10 cellular contexts compared by ENCODE assay signal in the genomic region with DNA sequence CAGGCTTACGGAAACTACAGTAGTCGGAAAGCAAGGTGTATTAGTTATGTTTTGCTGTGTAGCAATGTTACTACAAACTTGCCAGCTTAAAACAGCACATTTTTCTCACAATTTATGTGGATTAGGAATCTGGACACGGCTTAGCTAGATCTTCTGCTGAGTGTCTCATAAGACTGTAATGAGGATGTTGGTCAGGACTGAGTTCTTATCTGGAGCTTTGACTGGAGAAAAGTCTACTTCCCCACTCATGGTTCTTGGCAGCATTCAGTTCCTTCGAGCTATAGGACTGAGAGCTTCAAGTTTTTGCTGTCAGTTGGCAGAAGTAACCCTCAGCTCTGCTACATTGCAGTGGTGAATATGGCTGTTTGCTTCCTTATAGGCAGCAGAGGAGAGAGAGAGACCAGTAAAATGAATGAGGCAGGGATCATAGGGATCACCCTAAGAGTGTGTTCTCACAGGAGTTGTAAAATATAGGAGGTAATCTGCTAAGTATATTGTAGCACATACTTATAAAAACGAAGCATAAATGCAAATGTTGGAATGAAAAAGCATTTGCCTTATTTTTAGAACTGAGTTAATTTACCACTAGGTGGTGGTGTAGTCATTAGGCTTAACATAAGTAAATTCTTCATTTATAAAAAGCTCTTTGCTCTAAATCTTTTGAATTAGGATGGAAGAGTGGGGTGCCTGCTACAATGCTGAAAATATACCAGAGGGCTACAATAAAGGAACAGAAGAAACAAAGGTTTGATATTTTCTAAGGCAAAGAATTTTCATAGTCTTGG. TPM values are rescaled to one million over a fixed set of nuclear protein-coding genes. Genes with fewer than 3 reads are reported as not detected.
DNase-seq lines count a peak whose midpoint lies in the region; ATAC-seq and TF ChIP-seq lines count a peak whose summit lies in the region.
"Had no signal": no experiment of that assay in that cellular context is flagged by ENCODE, and none has a peak within 500 bp of the region (broad histone marks: within the 10 kb centered on the region; RNA-seq: fewer than 3 reads in every experiment).

No MANE protein-coding gene starts in this region.

- intact Hi-C loops in activated CD4-positive, alpha-beta memory T cell treated with anti-CD3 and anti-CD28 coated beads for 36 hours (cut with micrococcal nuclease), result no loop called here

- CTCF ChIA-PET in activated CD4-positive, alpha-beta memory T cell treated with anti-CD3 and anti-CD28 coated beads for 36 hours (lab: Charles Lee), result interaction anchor here (1.3 kb wide), 1 partner anchor 8 kb away, joined by 4 read pairs; no protein-coding TSS in a partner anchor

- TF ChIP-seq CTCF in DND-41 (IDR thresholded peaks at IDR 0.05; ENCODE audit: borderline replicate concordance, extremely low read depth, low read length, poor library complexity, severe bottlenecking), result peak; percentile 50
- peak; percentile 55 for TF ChIP-seq CTCF in Loucy (conservative IDR thresholded peaks at IDR 0.05; ENCODE audit: low read length)
- TF ChIP-seq CTCF in brain (conservative IDR thresholded peaks at IDR 0.05), result peak; percentile 52 to 62

- H3K36me3 ChIP-seq in DND-41 (ENCODE audit: insufficient read depth, low read length), result peaks cover 6% of the 10 kb centered on the region; the same call in 1 of the 2 replicates
- H3K36me3 ChIP-seq in Loucy (ENCODE audit: insufficient read depth, low read length), result no peaks in the 10 kb centered on the region

- H3K27me3 Mint-ChIP-seq in brain, result no peaks in the 10 kb centered on the region
- H3K27me3 Mint-ChIP-seq in activated CD4-positive, alpha-beta memory T cell treated with anti-CD3 and anti-CD28 coated beads for 36 hours, result no peaks in the 10 kb centered on the region

- no peaks in the 10 kb centered on the region for H3K9me2 ChIP-seq in Loucy (replicated peaks; ENCODE audit: low read depth, low read length)

- no peak for ATAC-seq in DND-41 (ENCODE audit: insufficient read depth, low read depth)
- ATAC-seq in GM18868 (IDR thresholded peaks at IDR 0.05; ENCODE audit: unreplicated experiment), result no peak
- ATAC-seq in GM18907 (IDR thresholded peaks at IDR 0.05; ENCODE audit: unreplicated experiment), result no peak

- H3K9ac ChIP-seq in DND-41 (ENCODE audit: low read depth, low read length), result no peak overlapping the region
- H3K9ac ChIP-seq in Loucy (ENCODE audit: low read depth, low read length, poor library complexity, severe bottlenecking), result no peak overlapping the region

- no peak overlapping the region for H2AFZ ChIP-seq in DND-41 (ENCODE audit: low read depth, low read length)
- no peak overlapping the region for H2AFZ ChIP-seq in Loucy (ENCODE audit: low read length)

- no peak overlapping the region for H3K4me3 Mint-ChIP-seq in brain
- H3K4me3 Mint-ChIP-seq in activated CD4-positive, alpha-beta memory T cell treated with anti-CD3 and anti-CD28 coated beads for 36 hours, result no peak overlapping the region

- POLR2A ChIA-PET in activated CD4-positive, alpha-beta memory T cell treated with anti-CD3 and anti-CD28 coated beads for 36 hours (lab: Charles Lee), result no interaction called here

- no peaks in the 10 kb centered on the region for H3K9me3 Mint-ChIP-seq in brain
- H3K9me3 Mint-ChIP-seq in activated CD4-positive, alpha-beta memory T cell treated with anti-CD3 and anti-CD28 coated beads for 36 hours, result no peaks in the 10 kb centered on the region

- no peak overlapping the region for H3K4me2 ChIP-seq in DND-41 (ENCODE audit: insufficient read depth, low read length)
- H3K4me2 ChIP-seq in Loucy (ENCODE audit: low read depth, low read length, poor library complexity, severe bottlenecking), result no peak overlapping the region

- no peak overlapping the region for H3K4me3 ChIP-seq in DND-41 (ENCODE audit: low read depth in 1 of 2, low read length in 2 of 2)
- no peak overlapping the region for H3K4me3 ChIP-seq in Loucy (ENCODE audit: low read length, poor library complexity, severe bottlenecking)

- H3K9me3 ChIP-seq in DND-41 (ENCODE audit: insufficient read depth, low read length, severe bottlenecking) (no peaks in the 10 kb centered on the region), Loucy (ENCODE audit: insufficient read depth, low read depth, low read length) (no peaks in the 10 kb centered on the region)

- no peaks in the 10 kb centered on the region for H3F3A ChIP-seq in Loucy (ENCODE audit: low read depth)

- H3K79me2 ChIP-seq in DND-41 (ENCODE audit: insufficient read depth, low read length) (no peaks in the 10 kb centered on the region), Loucy (ENCODE audit: insufficient read depth, low read length) (no peaks in the 10 kb centered on the region)

- peak overlapping the region in 4 of 5 experiments; percentile 3 to 25 (median 10) for H3K27ac Mint-ChIP-seq in brain
- H3K27ac Mint-ChIP-seq in activated CD4-positive, alpha-beta memory T cell treated with anti-CD3 and anti-CD28 coated beads for 36 hours, result no peak overlapping the region

- H3K4me1 ChIP-seq in DND-41 (ENCODE audit: insufficient read depth, low read length), result no peaks in the 10 kb centered on the region
- H3K4me1 ChIP-seq in Loucy (ENCODE audit: insufficient read depth, low read length, poor library complexity, severe bottlenecking), result no peaks in the 10 kb centered on the region

- H3K27me3 ChIP-seq in DND-41 (ENCODE audit: insufficient read depth, low read length, poor library complexity) (no peaks in the 10 kb centered on the region), Loucy (ENCODE audit: insufficient read depth, low read length, poor library complexity, severe bottlenecking) (no peaks in the 10 kb centered on the region)

- H4K20me1 ChIP-seq in DND-41 (ENCODE audit: insufficient read depth, low read length) (no peaks in the 10 kb centered on the region), Loucy (ENCODE audit: insufficient read depth, low read length, poor library complexity, severe bottlenecking) (no peaks in the 10 kb centered on the region)

- DNase-seq in DND-41 (no peak), middle frontal gyrus (ENCODE audit: extremely low spot score, low spot score) (peak; percentile 5), cortex of kidney (lab: John Stamatoyannopoulos, UW) (no peak)
- no peak for DNase-seq in activated CD4-positive, alpha-beta memory T cell treated with anti-CD3 and anti-CD28 coated beads for 36 hours
- DNase-seq: activated CD8-positive, alpha-beta memory T cell treated with anti-CD3 and anti-CD28 coated beads for 24 hours; NCI-H345 had no signal

- H3K36me3 Mint-ChIP-seq in brain, result peaks cover 42% of the 10 kb centered on the region
- H3K36me3 Mint-ChIP-seq in activated CD4-positive, alpha-beta memory T cell treated with anti-CD3 and anti-CD28 coated beads for 36 hours, result peaks cover 13% of the 10 kb centered on the region

- H3K4me1 Mint-ChIP-seq in brain, result peaks cover 10% of the 10 kb centered on the region
- H3K4me1 Mint-ChIP-seq in activated CD4-positive, alpha-beta memory T cell treated with anti-CD3 and anti-CD28 coated beads for 36 hours (ENCODE audit: low read depth), result no peaks in the 10 kb centered on the region

- H3K27ac ChIP-seq in DND-41 (ENCODE audit: low read length), result no peak overlapping the region

RNA-seq across cellular contexts. Expression of a gene that starts 38.6 kb away (rescaled TPM):
- 16.8 TPM for polyA plus RNA-seq in brain (ENCODE audit: insufficient read depth, low read depth, low replicate concordance)
- 10 to 100 TPM; 40.1 to 45.4 TPM for total RNA-seq in activated CD4-positive, alpha-beta memory T cell treated with anti-CD3 and anti-CD28 coated beads for 36 hours
